ENCODE assay signal across 16 cellular contexts in the genomic region with DNA sequence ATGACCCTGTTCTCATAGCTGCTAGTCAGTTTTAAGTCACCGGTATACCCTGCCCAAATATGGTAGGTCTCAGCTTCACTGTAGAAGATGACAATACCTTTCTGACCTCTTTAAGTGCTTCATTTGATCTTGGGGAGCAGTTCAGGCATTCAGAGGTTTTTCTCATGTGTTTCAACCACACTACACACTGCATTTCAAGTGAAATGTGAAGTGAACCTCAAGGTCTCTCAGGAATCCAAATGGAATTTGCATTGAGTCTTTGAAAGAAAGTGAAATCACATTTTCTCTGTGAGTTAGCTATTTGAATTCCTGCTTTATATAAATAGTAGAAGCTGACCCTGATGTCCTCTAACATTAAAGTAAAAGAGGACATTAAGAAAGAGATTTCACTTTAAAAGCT.
"Had no signal": no experiment of that assay in that cellular context is flagged by ENCODE, and none has a peak within 500 bp of the region (broad histone marks: within the 10 kb centered on the region; RNA-seq: fewer than 3 reads in every experiment).

No MANE protein-coding gene starts in this region.

- ATAC-seq: activated CD4-positive, CD25-positive, alpha-beta regulatory T cell treated with anti-CD3 and anti-CD28 coated beads, Interleukin-2, amount 50 U/mL, for 24 hours; activated T-cell treated with anti-CD3 and anti-CD28 coated beads, Interleukin-2, amount 50 U/mL, for 4 hours; effector memory CD8-positive, alpha-beta T cell; left lung; sciatic nerve; stimulated activated effector memory CD8-positive, alpha-beta T cell treated with anti-CD3 and anti-CD28 coated beads, Interleukin-12 subunit alpha, Interleukin-12 subunit beta, amount 100 ng/mL, for 72 hours had no signal

- H3K4me3 ChIP-seq: esophagus squamous epithelium, left lung, prostate gland, testis had no signal

- DNase-seq: activated CD4-positive, alpha-beta T cell treated with anti-CD3 and anti-CD28 coated beads, Interleukin-2, amount 10 ng/mL, durations not matched to agents 7 days and 5 days; activated CD8-positive, alpha-beta memory T cell treated with anti-CD3 and anti-CD28 coated beads, Interleukin-2, amount 50 U/mL, for 4 hours; activated naive CD4-positive, alpha-beta T cell treated with anti-CD3 and anti-CD28 coated beads, Interleukin-2, amount 50 U/mL, for 16 hours; activated T-cell treated with anti-CD3 and anti-CD28 coated beads, Interleukin-2, amount 50 U/mL, for 4 hours; aorta; effector memory CD8-positive, alpha-beta T cell; esophagus squamous epithelium; islet precursor cell; left lung; mammary epithelial cell; stimulated activated CD4-positive, alpha-beta T cell treated with anti-CD3 and anti-CD28 coated beads, Interleukin-4, amount 100 ng/mL, for 24 hours; testis had no signal

- H3K4me1 ChIP-seq: esophagus squamous epithelium, left lung, prostate gland, testis had no signal

- H3K27me3 ChIP-seq: esophagus squamous epithelium, left lung, testis had no signal

- H3K36me3 ChIP-seq: esophagus squamous epithelium, left lung, prostate gland had no signal

- H3K27ac ChIP-seq: esophagus squamous epithelium, left lung, prostate gland, testis had no signal

- H3K9me3 ChIP-seq: esophagus squamous epithelium, left lung, prostate gland, testis had no signal
